In genomic region chr12:6570264-6570887, GRCh38 we compare ENCODE assay signal across 8 cellular contexts. TPM values are rescaled to one million over a fixed set of nuclear protein-coding genes. Genes with fewer than 3 reads are reported as not detected.
DNase-seq lines count a peak whose midpoint lies in the region; ATAC-seq and TF ChIP-seq lines count a peak whose summit lies in the region.

No MANE protein-coding gene starts in this region.

- no peak overlapping the region for H2BK5ac ChIP-seq in mesenchymal stem cell (ENCODE audit: low read depth, low read length, poor library complexity, severe bottlenecking)

- peak; percentile 70 for TF ChIP-seq CTCF in HEK293 (tag by site-specific recombination; IDR thresholded peaks at IDR 0.05)
- peak; percentile 85 for TF ChIP-seq CTCF in Panc1 (IDR thresholded peaks at IDR 0.05)
- TF ChIP-seq CTCF in astrocyte of the spinal cord (IDR thresholded peaks at IDR 0.05; ENCODE audit: low read depth, low read length) = peak; percentile 65
- TF ChIP-seq CTCF in vagina (IDR thresholded peaks at IDR 0.05) = no peak

- H3K4me3 ChIP-seq in HEK293 (ENCODE audit: low read depth, low read length) (no peak overlapping the region), Panc1 (ENCODE audit: low read depth in 2 of 2, low read length in 2 of 2) (no peak overlapping the region), astrocyte of the spinal cord (ENCODE audit: low read depth, low read length) (no peak overlapping the region), mesenchymal stem cell (ENCODE audit: insufficient read depth in 1 of 2, low read depth in 1 of 2, low read length in 2 of 2) (peak overlapping the region in 1 of 2 experiments; percentile 10), vagina (no peak overlapping the region)

- no peaks in the 10 kb centered on the region for H3K27me3 ChIP-seq in Panc1 (ENCODE audit: control insufficient read depth, insufficient read depth, low read length)
- no peaks in the 10 kb centered on the region for H3K27me3 ChIP-seq in mesenchymal stem cell (ENCODE audit: control insufficient read depth in 1 of 2, insufficient read depth in 1 of 2, low read length in 2 of 2)
- H3K27me3 ChIP-seq in vagina = no peaks in the 10 kb centered on the region

- H2BK15ac ChIP-seq in mesenchymal stem cell (ENCODE audit: low read depth, poor library complexity, severe bottlenecking) = no peak overlapping the region

- H2AFZ ChIP-seq in mesenchymal stem cell (ENCODE audit: low read depth, low read length) = no peak overlapping the region

- ATAC-seq in Panc1 (0 out of 2 replicates have a peak, but pooled peaks have one; percentile 47), HG03039 (IDR thresholded peaks at IDR 0.05; ENCODE audit: unreplicated experiment) (no peak)

- 74% methylated on average over 7 of the region's 7 CpGs for WGBS in mesenchymal stem cell

- POLR2A ChIA-PET in HEK293 (lab: Yijun Ruan, JAX) (interaction anchor here (0.6 to 1.0 kb wide), 3 partner anchors 12 to 303 kb away, joined by 3 read pairs; partner anchors contain the start of gene SPSB2), Panc1 (lab: Charles Lee) (interaction anchor here (0.6 kb wide), 1 partner anchor 1216 kb away, joined by 4 read pairs; no protein-coding TSS in a partner anchor)

- H3K23ac ChIP-seq in mesenchymal stem cell (ENCODE audit: low read length in 2 of 2) = no peak overlapping the region

- intact Hi-C loops in Panc1 (cut with micrococcal nuclease; ENCODE audit: unreplicated experiment) = no loop called here
- intact Hi-C loops in vagina (cut with DNase I) = no loop called here

- no TSS peak for BruUV-seq in Panc1 (replicated peaks; lab: Mats Ljungman, UMichigan)

- peaks cover 20% of the 10 kb centered on the region for H3K79me1 ChIP-seq in mesenchymal stem cell (replicated peaks; ENCODE audit: low read length, poor library complexity, severe bottlenecking)

- H2BK120ac ChIP-seq in mesenchymal stem cell (ENCODE audit: low read depth, low read length) = no peak overlapping the region

- H2BK12ac ChIP-seq in mesenchymal stem cell (ENCODE audit: low read length in 2 of 2) = no peak overlapping the region

- no peak overlapping the region for H3K18ac ChIP-seq in mesenchymal stem cell (ENCODE audit: low read depth in 1 of 2, low read length in 2 of 2)

- CTCF ChIA-PET in HEK293 (lab: Yijun Ruan, JAX) (interaction anchor here (0.6 to 2.0 kb wide), 27 partner anchors 9 to 386 kb away, joined by 3 to 13 read pairs (median 4); no protein-coding TSS in a partner anchor), Panc1 (lab: Charles Lee) (interaction anchor here (1.3 kb wide), 1 partner anchor 266 kb away, joined by 7 read pairs; no protein-coding TSS in a partner anchor)

- H3K4ac ChIP-seq in mesenchymal stem cell (ENCODE audit: low read depth in 1 of 2, low read length in 2 of 2) = no peak overlapping the region

- DNase-seq in COLO668 (lab: John Stamatoyannopoulos, UW; ENCODE audit: unreplicated experiment) (peak; percentile 46), Panc1 (ENCODE audit: low read depth, low spot score) (no peak), astrocyte of the spinal cord (ENCODE audit: low read depth, low spot score) (peak; percentile 22), mesenchymal stem cell (peak; percentile 61), vagina (ENCODE audit: extremely low spot score in 2 of 2) (no peak), NCI-H187 treated with DMSO at 0.1 percent for 48 hours (lab: John Stamatoyannopoulos, UW) (no peak)

- in situ Hi-C loops in Panc1 (cut with HindIII; ENCODE audit: low pct_unique_long_range_greater_than_20kb, low sequenced_read_pairs) = no loop called here
- in situ Hi-C loops in astrocyte of the spinal cord (cut with HindIII; ENCODE audit: low sequenced_read_pairs) = no loop called here

- H3K36me3 ChIP-seq in HEK293 (ENCODE audit: control insufficient read depth in 2 of 2, insufficient read depth in 1 of 2, low read length in 2 of 2) (peaks cover 66 to 81% of the 10 kb centered on the region in 2 experiments), Panc1 (ENCODE audit: control insufficient read depth, insufficient read depth, low read length) (peaks cover 25% of the 10 kb centered on the region), mesenchymal stem cell (ENCODE audit: control insufficient read depth in 1 of 2, insufficient read depth in 2 of 2, low read depth in 1 of 2, low read length in 2 of 2) (peaks cover 59 to 75% of the 10 kb centered on the region in 2 experiments), vagina (peaks cover 3 to 65% of the 10 kb centered on the region in 2 donors)

- H4K8ac ChIP-seq in mesenchymal stem cell (ENCODE audit: low read length) = no peak overlapping the region

- no peak overlapping the region for H3K4me2 ChIP-seq in mesenchymal stem cell (ENCODE audit: low read length, poor library complexity, severe bottlenecking)

- no peak overlapping the region for H3K14ac ChIP-seq in mesenchymal stem cell (ENCODE audit: low read length in 2 of 2)

- H3K27ac ChIP-seq in HEK293 (ENCODE audit: extremely low read depth, low read depth, low read length) = 0 out of 2 replicates have a peak overlapping the region, but pooled peaks have one; percentile 22
- H3K27ac ChIP-seq in Panc1 (ENCODE audit: low read length) = no peak overlapping the region
- H3K27ac ChIP-seq in mesenchymal stem cell (ENCODE audit: low read length, poor library complexity, severe bottlenecking) = no peak overlapping the region
- no peak overlapping the region for H3K27ac ChIP-seq in vagina

- TF ChIP-seq POLR2A in vagina (IDR thresholded peaks at IDR 0.05) = no peak

- no peak overlapping the region for H2AK5ac ChIP-seq in mesenchymal stem cell (ENCODE audit: low read length, severe bottlenecking)

- H4K91ac ChIP-seq in mesenchymal stem cell (ENCODE audit: low read length) = no peak overlapping the region

- H3K9me3 ChIP-seq in HEK293 (ENCODE audit: control insufficient read depth, insufficient read depth, low read depth, low read length) (no peaks in the 10 kb centered on the region), Panc1 (ENCODE audit: control insufficient read depth, insufficient read depth, low read depth, low read length) (no peaks in the 10 kb centered on the region), mesenchymal stem cell (ENCODE audit: control insufficient read depth, low read length) (no peaks in the 10 kb centered on the region), vagina (no peaks in the 10 kb centered on the region)

- H3K9ac ChIP-seq in mesenchymal stem cell (ENCODE audit: low read length) = no peak overlapping the region

- H3K4me1 ChIP-seq in HEK293 (ENCODE audit: control insufficient read depth, insufficient read depth, low read length) (peaks cover 2% of the 10 kb centered on the region; the same call in 1 of the 2 replicates), Panc1 (ENCODE audit: control insufficient read depth, insufficient read depth, low read length) (peaks cover 11% of the 10 kb centered on the region), mesenchymal stem cell (ENCODE audit: control insufficient read depth, insufficient read depth, low read depth, low read length) (peaks cover 12% of the 10 kb centered on the region), vagina (peaks cover 10% of the 10 kb centered on the region)

TF ChIP-seq in HEK293, 187 proteins besides CTCF, POLR2A, EP300 and RAD21 (continues in another document):
- TF ChIP-seq ZNF792 (tag by site-specific recombination; IDR thresholded peaks at IDR 0.05) (no peak), WT1 (tag by site-specific recombination; IDR thresholded peaks at IDR 0.05) (0 out of 2 replicates have a peak, but pooled peaks have one; percentile 20), TRIM28 (IDR thresholded peaks at IDR 0.05; ENCODE audit: borderline replicate concordance, low read length) (0 out of 2 replicates have a peak, but pooled peaks have one; percentile 19), ZNF561 (tag by site-specific recombination; IDR thresholded peaks at IDR 0.05; ENCODE audit: borderline replicate concordance) (no peak), MEIS1 (CRISPR knock-in tag; IDR thresholded peaks at IDR 0.05; ENCODE audit: borderline replicate concordance) (no peak), KLF17 (tag by site-specific recombination; IDR thresholded peaks at IDR 0.05) (0 out of 2 replicates have a peak, but pooled peaks have one; percentile 36), ZNF654 (tag by site-specific recombination; IDR thresholded peaks at IDR 0.05; ENCODE audit: low read depth) (peak; percentile 56), ZNF449 (tag by site-specific recombination; IDR thresholded peaks at IDR 0.05) (no peak)

RNA-seq across cellular contexts. Expression of gene NOP2, which starts 2.3 kb away (rescaled TPM):
- total RNA-seq in Panc1 (2021; ENCODE audit: unreplicated experiment) (90.3 TPM), vagina (43.0 TPM)
- 61.6 TPM for polyA plus RNA-seq in Panc1 (2012; ENCODE audit: insufficient read length)
- 20.3 TPM for polyA plus RNA-seq in mesenchymal stem cell (2013, experiment 1 of 2)
- 21.3 TPM for polyA plus RNA-seq in mesenchymal stem cell (2013, experiment 2 of 2)

RNA-seq across cellular contexts. Expression of gene IFFO1, which starts 14.5 kb away (rescaled TPM):
- total RNA-seq in Panc1 (2021; ENCODE audit: unreplicated experiment) (0.36 TPM), vagina (21.1 TPM)
- polyA plus RNA-seq in Panc1 (2012; ENCODE audit: insufficient read length) = 0.13 TPM
- polyA plus RNA-seq in mesenchymal stem cell (2013, experiment 1 of 2) = 26.1 TPM
- 25.6 TPM for polyA plus RNA-seq in mesenchymal stem cell (2013, experiment 2 of 2)

RNA-seq across cellular contexts. Expression of gene GAPDH, which starts 36.1 kb away (rescaled TPM):
- total RNA-seq in Panc1 (2021; ENCODE audit: unreplicated experiment) (2,912 TPM), vagina (2,297 TPM)
- 4,959 TPM for polyA plus RNA-seq in Panc1 (2012; ENCODE audit: insufficient read length)
- polyA plus RNA-seq in mesenchymal stem cell (2013, experiment 1 of 2) = 4,502 TPM
- polyA plus RNA-seq in mesenchymal stem cell (2013, experiment 2 of 2) = 4,557 TPM

RNA-seq across cellular contexts. Expression of gene CHD4, which starts 36.8 kb away (rescaled TPM):
- 123 TPM for total RNA-seq in Panc1 (2021; ENCODE audit: unreplicated experiment)
- polyA plus RNA-seq in Panc1 (2012; ENCODE audit: insufficient read length) = 72.8 TPM
- polyA plus RNA-seq in mesenchymal stem cell (2013, experiment 1 of 2) = 111 TPM
- polyA plus RNA-seq in mesenchymal stem cell (2013, experiment 2 of 2) = 104 TPM
- total RNA-seq in vagina = 152 TPM

Comparison
In these comparisons a context has a peak if more than half of its experiments do, and no peak if none do; other contexts are left out.
1. DNase-seq: peak in COLO668 (single experiment), astrocyte of the spinal cord (single experiment) and mesenchymal stem cell (single experiment); none in Panc1 (single experiment), vagina (0 of 2) and NCI-H187 treated with DMSO at 0.1 percent for 48 hours (single experiment).
2. CTCF ChIP-seq: peak in HEK293 (single experiment), Panc1 (single experiment) and astrocyte of the spinal cord (single experiment); none in vagina (0 of 3).
3. RNA of gene IFFO1, which starts 14.5 kb away (total RNA-seq): 21.1 TPM in vagina (single experiment); 0.36 TPM in Panc1 (single experiment); every median in the first group is over 10 times any median in the second.